Comparison of ENCODE assay signal across 16 cellular contexts in genomic region chr12:23222801-23223200, GRCh38.
"Had no signal": no experiment of that assay in that cellular context is flagged by ENCODE, and none has a peak within 500 bp of the region (broad histone marks: within the 10 kb centered on the region; RNA-seq: fewer than 3 reads in every experiment).

No MANE protein-coding gene starts in this region.

- H2AFZ ChIP-seq: neural progenitor cell had no signal

- H3K36me3 ChIP-seq: ascending aorta, esophagus muscularis mucosa, lower lobe of right lung, neural progenitor cell, thoracic aorta, upper lobe of right lung had no signal

- H3K4me1 ChIP-seq: ascending aorta, lower lobe of right lung, upper lobe of right lung had no signal

- ATAC-seq: activated T-helper 17 cell treated with anti-CD3 and anti-CD28 coated beads, Interleukin-2, amount 50 U/mL, for 72 hours; lower lobe of right lung; T-cell; upper lobe of right lung had no signal

- H3K27ac ChIP-seq: ascending aorta, esophagus muscularis mucosa, lower lobe of right lung, neural progenitor cell, thoracic aorta, upper lobe of right lung had no signal

- H3K9ac ChIP-seq: neural progenitor cell had no signal

- H3K9me3 ChIP-seq: ascending aorta, esophagus muscularis mucosa, lower lobe of right lung, thoracic aorta, upper lobe of right lung had no signal

- DNase-seq: activated CD4-positive, alpha-beta T cell treated with anti-CD3 and anti-CD28 coated beads, Interleukin-2, amount 50 U/mL, for 4 hours; activated CD4-positive, CD25-positive, alpha-beta regulatory T cell treated with anti-CD3 and anti-CD28 coated beads, Interleukin-2, amount 50 U/mL, for 72 hours; activated naive CD4-positive, alpha-beta T cell treated with anti-CD3 and anti-CD28 coated beads, Interleukin-2, amount 10 ng/mL, durations not matched to agents 7 days and 5 days; activated T-cell treated with anti-CD3 and anti-CD28 coated beads for 4 hours; immature natural killer cell; lower lobe of right lung; stimulated activated CD4-positive, alpha-beta T cell treated with anti-CD3 and anti-CD28 coated beads, Interleukin-12 subunit alpha, Interleukin-12 subunit beta, amount 100 ng/mL, for 4 hours; stimulated activated CD4-positive, alpha-beta T cell treated with anti-CD3 and anti-CD28 coated beads, Interleukin-2, amount 100 ng/mL, for 24 hours; T-cell; T-helper 9 cell; upper lobe of right lung had no signal

- H3K4me3 ChIP-seq: ascending aorta, esophagus muscularis mucosa, lower lobe of right lung, neural progenitor cell, thoracic aorta, upper lobe of right lung had no signal

- H3K4me2 ChIP-seq: neural progenitor cell had no signal

- H3K27me3 ChIP-seq: ascending aorta, esophagus muscularis mucosa, neural progenitor cell, upper lobe of right lung had no signal
